ENCODE assay signal across 26 cellular contexts in the genomic region with DNA sequence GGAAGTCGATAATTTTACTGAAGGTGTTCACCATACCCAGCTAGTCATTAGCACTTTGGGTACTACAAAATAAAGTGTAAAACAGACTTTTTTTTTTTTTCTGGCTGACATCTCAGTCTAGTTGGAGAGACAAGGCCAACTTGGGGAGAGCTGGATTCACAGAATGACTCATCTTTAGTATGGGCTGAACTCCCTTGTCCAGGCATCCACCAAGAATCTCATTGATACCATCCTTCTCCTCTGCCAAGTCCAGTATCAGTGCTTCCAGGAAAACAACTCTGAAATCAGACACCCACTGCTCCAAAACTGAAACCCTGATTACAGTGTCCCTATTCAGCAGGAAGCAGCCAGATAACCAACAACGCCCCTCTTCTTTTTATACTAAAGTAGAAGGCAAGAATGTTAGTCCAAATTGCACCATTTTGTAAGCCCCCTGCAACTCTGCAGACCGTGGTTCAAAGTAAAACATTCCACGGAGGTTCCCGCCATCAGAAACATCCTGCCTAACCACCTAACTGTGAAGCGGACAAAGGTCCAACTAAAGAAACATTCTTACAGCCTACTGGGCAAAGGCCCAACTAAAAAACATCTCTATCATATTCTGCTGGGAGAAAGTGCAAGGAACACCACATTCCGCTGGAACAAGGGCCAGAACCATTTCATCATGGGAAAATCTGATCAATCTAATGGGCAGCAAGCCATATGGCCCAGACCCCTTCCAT.
DNase-seq lines count a peak whose midpoint lies in the region; ATAC-seq, FAIRE-seq and TF ChIP-seq lines count a peak whose summit lies in the region.
"Had no signal": no experiment of that assay in that cellular context is flagged by ENCODE, and none has a peak within 500 bp of the region (broad histone marks: within the 10 kb centered on the region; RNA-seq: fewer than 3 reads in every experiment).

No MANE protein-coding gene starts in this region.

- H3K79me2 ChIP-seq in astrocyte (ENCODE audit: insufficient read depth, low read length) = no peaks in the 10 kb centered on the region

- H3K36me3 Mint-ChIP-seq in astrocyte (ENCODE audit: low read depth, unreplicated experiment) (peaks cover 4% of the 10 kb centered on the region), osteocyte (ENCODE audit: unreplicated experiment) (no peaks in the 10 kb centered on the region), endodermal cell (ENCODE audit: low read depth) (no peaks in the 10 kb centered on the region)

- H3K9me3 ChIP-seq in astrocyte (ENCODE audit: insufficient read depth, low read depth, low read length) (no peaks in the 10 kb centered on the region), endodermal cell (ENCODE audit: control insufficient read depth, low read length) (peaks cover 25% of the 10 kb centered on the region)

- H3K27ac Mint-ChIP-seq in astrocyte (ENCODE audit: unreplicated experiment) (peak overlapping the region; percentile 88), osteocyte (ENCODE audit: unreplicated experiment) (no peak overlapping the region), endodermal cell (no peak overlapping the region)
- H3K27ac Mint-ChIP-seq: activated CD4-positive, alpha-beta T cell treated with anti-CD3 and anti-CD28 coated beads, Interleukin-2, amount 10 ng/mL, durations not matched to agents 24 days and 14 days; activated naive CD8-positive, alpha-beta T cell treated with anti-CD3 and anti-CD28 coated beads, Interleukin-2, amount 50 U/mL, for 24 hours; activated T-helper 2 cell treated with anti-CD3 and anti-CD28 coated beads, Interferon-gamma antibody, Interleukin-2, Interleukin-4, amounts not matched to agents 10 μg/mL and 5 μg/mL and 100 μg/mL, durations not matched to agents 14 hours and 24 hours and 36 hours had no signal

- ATAC-seq in left cardiac atrium (peak; percentile 67 to 95), left ventricle myocardium superior (no peak)
- ATAC-seq: activated naive CD8-positive, alpha-beta T cell treated with anti-CD3 and anti-CD28 coated beads, Interleukin-2, amount 50 U/mL, for 24 hours; gastroesophageal sphincter had no signal

- no peaks in the 10 kb centered on the region for H3K4me1 ChIP-seq in astrocyte (ENCODE audit: insufficient read depth, low read length)
- peaks cover 6% of the 10 kb centered on the region for H3K4me1 ChIP-seq in endodermal cell (ENCODE audit: control insufficient read depth, insufficient read depth, low read length)
- H3K4me1 ChIP-seq: BLaER1, gastroesophageal sphincter, spleen, stomach had no signal

- H3K36me3 ChIP-seq in astrocyte (ENCODE audit: insufficient read depth, low read length) = no peaks in the 10 kb centered on the region
- H3K36me3 ChIP-seq in kidney epithelial cell (ENCODE audit: control insufficient read depth, insufficient read depth, low read length) = no peaks in the 10 kb centered on the region
- no peaks in the 10 kb centered on the region for H3K36me3 ChIP-seq in endodermal cell (ENCODE audit: control insufficient read depth, insufficient read depth, low read length)
- H3K36me3 ChIP-seq: BLaER1, cardiac muscle cell, gastroesophageal sphincter, spleen, stomach had no signal

- DNase-seq in left cardiac atrium (no peak), left ventricle myocardium superior (no peak), astrocyte (ENCODE audit: low read depth) (peak; percentile 61), kidney epithelial cell (ENCODE audit: low read depth) (peak; percentile 9), GM12892 (ENCODE audit: insufficient read length) (no peak), osteocyte (ENCODE audit: extremely low spot score, unreplicated experiment) (no peak), NCI-H774 (lab: John Stamatoyannopoulos, UW) (no peak), endodermal cell (no peak)
- DNase-seq: 8988T; activated CD4-positive, alpha-beta T cell treated with anti-CD3 and anti-CD28 coated beads, Interleukin-2, amount 10 ng/mL, durations not matched to agents 24 days and 14 days; activated naive CD8-positive, alpha-beta T cell treated with anti-CD3 and anti-CD28 coated beads, Interleukin-2, amount 50 U/mL, for 24 hours; Calu3; erythroblast; NCI-H1694 treated with DMSO at 0.1 percent for 48 hours; OCI-M1; retina; spleen; stimulated activated CD4-positive, alpha-beta T cell treated with anti-CD3 and anti-CD28 coated beads, Interleukin-4, amount 100 ng/mL, for 4 hours; stomach; T-helper 1 cell; trophoblast cell had no signal

- no peak overlapping the region for H3K4me2 ChIP-seq in astrocyte (ENCODE audit: low read length)
- H3K4me2 ChIP-seq: BLaER1 had no signal

- H3K9ac ChIP-seq in astrocyte (ENCODE audit: low read length) = no peak overlapping the region
- no peak overlapping the region for H3K9ac ChIP-seq in endodermal cell (ENCODE audit: extremely low read depth, low read length, poor library complexity, severe bottlenecking)
- H3K9ac ChIP-seq: BLaER1 had no signal

- H2AFZ ChIP-seq in astrocyte (ENCODE audit: low read depth, low read length) = no peak overlapping the region

- H3K4me3 ChIP-seq in astrocyte (ENCODE audit: insufficient read depth, low read depth, low read length) (no peak overlapping the region), kidney epithelial cell (ENCODE audit: low read depth, low read length) (no peak overlapping the region), endodermal cell (ENCODE audit: low read length) (no peak overlapping the region)
- H3K4me3 ChIP-seq: BLaER1, cardiac muscle cell, gastroesophageal sphincter, spleen, stomach had no signal

- H3K9me3 Mint-ChIP-seq in astrocyte (ENCODE audit: unreplicated experiment) (peaks cover 4% of the 10 kb centered on the region), osteocyte (ENCODE audit: unreplicated experiment) (peaks cover 14% of the 10 kb centered on the region), endodermal cell (peaks cover 24% of the 10 kb centered on the region)

- no peak for TF ChIP-seq POLR2A in GM12892 (IDR thresholded peaks at IDR 0.05; ENCODE audit: low read depth, low read length)

- H4K20me1 ChIP-seq in astrocyte (ENCODE audit: insufficient read depth, low read length) = no peaks in the 10 kb centered on the region
- H4K20me1 ChIP-seq: BLaER1 had no signal

- TF ChIP-seq CTCF in astrocyte (IDR thresholded peaks at IDR 0.05; ENCODE audit: insufficient read depth, low read depth, low read length) (no peak), kidney epithelial cell (IDR thresholded peaks at IDR 0.05; ENCODE audit: insufficient read depth, low read length, poor library complexity, severe bottlenecking) (no peak), osteocyte (IDR thresholded peaks at IDR 0.05) (no peak), endodermal cell (conservative IDR thresholded peaks at IDR 0.05) (no peak)

- H3K27ac ChIP-seq in astrocyte (ENCODE audit: low read depth, low read length) = no peak overlapping the region
- H3K27ac ChIP-seq in endodermal cell (ENCODE audit: low read depth, low read length) = no peak overlapping the region
- H3K27ac ChIP-seq: BLaER1, cardiac muscle cell, gastroesophageal sphincter, HL-60, spleen, stomach had no signal

- no peak for FAIRE-seq in astrocyte (lab: Jason Lieb, UNC)
- FAIRE-seq in GM12892 (lab: Jason Lieb, UNC) = no peak

- H3K27me3 ChIP-seq in astrocyte (ENCODE audit: insufficient read depth, low read length) (no peaks in the 10 kb centered on the region), kidney epithelial cell (ENCODE audit: control insufficient read depth, insufficient read depth, low read length) (no peaks in the 10 kb centered on the region), endodermal cell (ENCODE audit: control insufficient read depth, insufficient read depth, low read length, poor library complexity, severe bottlenecking) (no peaks in the 10 kb centered on the region)
- H3K27me3 ChIP-seq: BLaER1, cardiac muscle cell, gastroesophageal sphincter, spleen, stomach had no signal

- intact Hi-C loops in left cardiac atrium (cut with DNase I) = no loop called here
- intact Hi-C loops in left ventricle myocardium superior (cut with micrococcal nuclease) = no loop called here

- H3K4me1 Mint-ChIP-seq in astrocyte (ENCODE audit: low read depth, unreplicated experiment) (peaks cover 50% of the 10 kb centered on the region), osteocyte (ENCODE audit: unreplicated experiment) (no peaks in the 10 kb centered on the region), endodermal cell (peaks cover 11% of the 10 kb centered on the region)
- H3K4me1 Mint-ChIP-seq: activated CD4-positive, alpha-beta T cell treated with anti-CD3 and anti-CD28 coated beads, Interleukin-2, amount 10 ng/mL, durations not matched to agents 24 days and 14 days; activated naive CD8-positive, alpha-beta T cell treated with anti-CD3 and anti-CD28 coated beads, Interleukin-2, amount 50 U/mL, for 24 hours had no signal

- 92% methylated on average over 7 of the region's 7 CpGs; no CpG with 5 or more reads in 1 of the 2 experiments for whole genome bisulfite sequencing in endodermal cell (ENCODE audit: insufficient coverage in 1 of 2, insufficient read length in 1 of 2), 2 experiments

- no peak overlapping the region for H3K4me3 Mint-ChIP-seq in astrocyte (ENCODE audit: unreplicated experiment)
- H3K4me3 Mint-ChIP-seq in osteocyte (ENCODE audit: unreplicated experiment) = no peak overlapping the region
- H3K4me3 Mint-ChIP-seq in endodermal cell = no peak overlapping the region
- H3K4me3 Mint-ChIP-seq: activated CD4-positive, alpha-beta T cell treated with anti-CD3 and anti-CD28 coated beads, Interleukin-2, amount 10 ng/mL, durations not matched to agents 24 days and 14 days; activated naive CD8-positive, alpha-beta T cell treated with anti-CD3 and anti-CD28 coated beads, Interleukin-2, amount 50 U/mL, for 24 hours had no signal

- H3K27me3 Mint-ChIP-seq in astrocyte (ENCODE audit: low read depth, unreplicated experiment) (no peaks in the 10 kb centered on the region), osteocyte (ENCODE audit: unreplicated experiment) (no peaks in the 10 kb centered on the region), endodermal cell (ENCODE audit: insufficient read depth) (no peaks in the 10 kb centered on the region)
- H3K27me3 Mint-ChIP-seq: activated CD4-positive, alpha-beta T cell treated with anti-CD3 and anti-CD28 coated beads, Interleukin-2, amount 10 ng/mL, durations not matched to agents 24 days and 14 days; activated naive CD8-positive, alpha-beta T cell treated with anti-CD3 and anti-CD28 coated beads, Interleukin-2, amount 50 U/mL, for 24 hours had no signal

Comparison
In these comparisons a context has a peak if more than half of its experiments do, and no peak if none do; other contexts are left out.
1. DNase-seq: peak in astrocyte (single experiment) and kidney epithelial cell (single experiment); none in left cardiac atrium (single experiment), left ventricle myocardium superior (single experiment), GM12892 (single experiment), osteocyte (single experiment), NCI-H774 (single experiment) and endodermal cell (single experiment).